ENCODE assay signal across 8 cellular contexts in genomic region chr14:96038558-96038919, GRCh38. TPM values are rescaled to one million over a fixed set of nuclear protein-coding genes. Genes with fewer than 3 reads are reported as not detected.
A peak's percentile ranks its signal among the peaks of the same experiment; 100 is the strongest.
DNase-seq lines count a peak whose midpoint lies in the region; ATAC-seq and TF ChIP-seq lines count a peak whose summit lies in the region.

No MANE protein-coding gene starts in this region.

- WGBS in transverse colon (ENCODE audit: low coverage in 1 of 2), 2 donors = 37 to 44% methylated on average over 8 to 10 of the region's 10 CpGs

- TF ChIP-seq CTCF in kidney epithelial cell (IDR thresholded peaks at IDR 0.05; ENCODE audit: insufficient read depth, low read length, poor library complexity, severe bottlenecking) = no peak
- no peak for TF ChIP-seq CTCF in transverse colon (IDR thresholded peaks at IDR 0.05)

- peak overlapping the region; percentile 72 to 87 (median 86) for H3K27ac ChIP-seq in transverse colon

- H3K27me3 ChIP-seq in kidney epithelial cell (ENCODE audit: control insufficient read depth, insufficient read depth, low read length) = peaks cover 13% of the 10 kb centered on the region
- peaks cover 39% of the 10 kb centered on the region for H3K27me3 ChIP-seq in transverse colon

- CTCF ChIA-PET in activated CD4-positive, alpha-beta memory T cell treated with anti-CD3 and anti-CD28 coated beads, Interleukin-2, amount 10 ng/mL, durations not matched to agents 7 days and 5 days (lab: Charles Lee) = no interaction called here

- H3K9me3 ChIP-seq in transverse colon = no peaks in the 10 kb centered on the region

- H3K4me3 ChIP-seq in kidney epithelial cell (ENCODE audit: low read depth, low read length) (peak overlapping the region; percentile 84), transverse colon (peak overlapping the region in 3 of 4 donors; percentile 61 to 74 (median 63))

- peaks cover 13% of the 10 kb centered on the region for H3K4me1 Mint-ChIP-seq in activated CD4-positive, alpha-beta memory T cell treated with anti-CD3 and anti-CD28 coated beads, Interleukin-2, amount 10 ng/mL, durations not matched to agents 7 days and 5 days

- in situ Hi-C loops in transverse colon (cut with MboI; ENCODE audit: low pct_ligation_motif_present in 1 of 4, low pct_unique_long_range_greater_than_20kb in 1 of 4, low sequenced_read_pairs in 3 of 4) = no loop called here

- no peaks in the 10 kb centered on the region for H3K36me3 Mint-ChIP-seq in activated CD4-positive, alpha-beta memory T cell treated with anti-CD3 and anti-CD28 coated beads, Interleukin-2, amount 10 ng/mL, durations not matched to agents 7 days and 5 days (ENCODE audit: low read depth)

- peaks cover 0 to 33% (median 14%) of the 10 kb centered on the region in 4 donors for H3K4me1 ChIP-seq in transverse colon

- POLR2A ChIA-PET in activated CD4-positive, alpha-beta memory T cell treated with anti-CD3 and anti-CD28 coated beads, Interleukin-2, amount 10 ng/mL, durations not matched to agents 7 days and 5 days (lab: Charles Lee) = no interaction called here

- H3K4me3 Mint-ChIP-seq in activated CD4-positive, alpha-beta memory T cell treated with anti-CD3 and anti-CD28 coated beads, Interleukin-2, amount 10 ng/mL, durations not matched to agents 7 days and 5 days = peak overlapping the region; percentile 56

- TF ChIP-seq EP300 in transverse colon (IDR thresholded peaks at IDR 0.05; ENCODE audit: low read depth) = no peak

- peaks cover 46% of the 10 kb centered on the region for H3K27me3 Mint-ChIP-seq in activated CD4-positive, alpha-beta memory T cell treated with anti-CD3 and anti-CD28 coated beads, Interleukin-2, amount 10 ng/mL, durations not matched to agents 7 days and 5 days

- no peak overlapping the region for H3K27ac Mint-ChIP-seq in activated CD4-positive, alpha-beta memory T cell treated with anti-CD3 and anti-CD28 coated beads, Interleukin-2, amount 10 ng/mL, durations not matched to agents 7 days and 5 days

- H3K9me3 Mint-ChIP-seq in activated CD4-positive, alpha-beta memory T cell treated with anti-CD3 and anti-CD28 coated beads, Interleukin-2, amount 10 ng/mL, durations not matched to agents 7 days and 5 days = no peaks in the 10 kb centered on the region

- peak; percentile 5 for DNase-seq in activated naive CD4-positive, alpha-beta T cell treated with Interleukin-2 at 50 U/mL for 16 hours
- no peak for DNase-seq in activated naive CD4-positive, alpha-beta T cell treated with anti-CD3 and anti-CD28 coated beads, Interleukin-2, amount 50 U/mL, for 16 hours
- DNase-seq in activated CD4-positive, alpha-beta memory T cell treated with anti-CD3 and anti-CD28 coated beads, Interleukin-2, amount 10 ng/mL, durations not matched to agents 7 days and 5 days = no peak
- DNase-seq in kidney epithelial cell (ENCODE audit: low read depth) = no peak
- DNase-seq in transverse colon = no peak
- no peak for DNase-seq in stimulated activated CD4-positive, alpha-beta T cell treated with anti-CD3 and anti-CD28 coated beads, Interleukin-4, amount 100 ng/mL, for 4 hours
- no peak for DNase-seq in NCI-H2081 (lab: John Stamatoyannopoulos, UW)

- intact Hi-C loops in transverse colon (cut with DNase I; ENCODE audit: low total_unique reads) = no loop called here

- ATAC-seq in HG03432 (IDR thresholded peaks at IDR 0.05; ENCODE audit: unreplicated experiment) = no peak

- no peak for TF ChIP-seq POLR2A in transverse colon (IDR thresholded peaks at IDR 0.05)

- H3K36me3 ChIP-seq in kidney epithelial cell (ENCODE audit: control insufficient read depth, insufficient read depth, low read length) (no peaks in the 10 kb centered on the region), transverse colon (no peaks in the 10 kb centered on the region)

RNA-seq across cellular contexts. Expression of gene C14orf132, which starts 0.6 kb away (rescaled TPM):
- total RNA-seq in activated CD4-positive, alpha-beta memory T cell treated with anti-CD3 and anti-CD28 coated beads, Interleukin-2, amount 10 ng/mL, durations not matched to agents 7 days and 5 days = 1 to 10 TPM; 1.1 to 1.2 TPM
- total RNA-seq in kidney epithelial cell (5.6 and 8.4 TPM in 2 replicates), transverse colon (1 to 10 TPM; 3.5 to 6.4 (median 5.0) TPM)
